Comparison of ENCODE assay signal across 1 cellular context in genomic region chr17:82648761-82649474, GRCh38.
TF ChIP-seq lines count a peak whose summit lies in the region.

No MANE protein-coding gene starts in this region.

TF ChIP-seq in IMR-90, 13 proteins besides CTCF, POLR2A, EP300 and RAD21 (continued from another document):
- TF ChIP-seq CHD1 (IDR thresholded peaks at IDR 0.05; ENCODE audit: low read depth, low read length) (no peak), MAFK (IDR thresholded peaks at IDR 0.05; ENCODE audit: low read depth, low read length) (no peak), CEBPB (IDR thresholded peaks at IDR 0.05; ENCODE audit: low read depth, low read length) (no peak), BHLHE40 (IDR thresholded peaks at IDR 0.05; ENCODE audit: low read depth, low read length) (no peak), RCOR1 (IDR thresholded peaks at IDR 0.05; ENCODE audit: insufficient replicate concordance, low read length) (no peak)
TF ChIP-seq in IMR-90: peak in this region for 0.
